ENCODE assay signal across 1 cellular context in genomic region chr15:100338971-100339444, GRCh38.
A peak's percentile ranks its signal among the peaks of the same experiment; 100 is the strongest.
TF ChIP-seq lines count a peak whose summit lies in the region.

No MANE protein-coding gene starts in this region.

TF ChIP-seq in HEK293, 187 proteins besides CTCF, POLR2A, EP300 and RAD21 (continued from another document):
- no peak for TF ChIP-seq PRDM10 (tag by site-specific recombination; IDR thresholded peaks at IDR 0.05)
- TF ChIP-seq ZNF707 (tag by site-specific recombination; IDR thresholded peaks at IDR 0.05): no peak
- TF ChIP-seq ZNF16 (tag by site-specific recombination; IDR thresholded peaks at IDR 0.05; ENCODE audit: low read depth): no peak
- no peak for TF ChIP-seq ZBTB8A (tag by site-specific recombination; IDR thresholded peaks at IDR 0.05)
- no peak for TF ChIP-seq ZNF664 (tag by site-specific recombination; IDR thresholded peaks at IDR 0.05)
- TF ChIP-seq HOXD13 (CRISPR knock-in tag; IDR thresholded peaks at IDR 0.05; ENCODE audit: borderline replicate concordance): no peak
- 0 out of 2 replicates have a peak, but pooled peaks have one; percentile 36 for TF ChIP-seq ZNF335 (tag by site-specific recombination; conservative IDR thresholded peaks at IDR 0.05)
- no peak for TF ChIP-seq YY1 (tag by site-specific recombination; IDR thresholded peaks at IDR 0.05)
- TF ChIP-seq ZFP69B (tag by site-specific recombination; IDR thresholded peaks at IDR 0.05): 0 out of 2 replicates have a peak, but pooled peaks have one; percentile 19
- TF ChIP-seq ZNF585B (tag by site-specific recombination; IDR thresholded peaks at IDR 0.05): no peak
- TF ChIP-seq ZBTB17 (tag by site-specific recombination; IDR thresholded peaks at IDR 0.05): peak; percentile 83
- TF ChIP-seq ZNF654 (tag by site-specific recombination; IDR thresholded peaks at IDR 0.05; ENCODE audit: low read depth): peak; percentile 71
- TF ChIP-seq ZNF692 (tag by site-specific recombination; IDR thresholded peaks at IDR 0.05): 0 out of 2 replicates have a peak, but pooled peaks have one; percentile 25
- no peak for TF ChIP-seq KLF8 (tag by site-specific recombination; IDR thresholded peaks at IDR 0.05)
- 0 out of 2 replicates have a peak, but pooled peaks have one; percentile 37 for TF ChIP-seq ZSCAN30 (tag by site-specific recombination; IDR thresholded peaks at IDR 0.05)
- 0 out of 2 replicates have a peak, but pooled peaks have one; percentile 23 for TF ChIP-seq ZNF561 (tag by site-specific recombination; IDR thresholded peaks at IDR 0.05; ENCODE audit: borderline replicate concordance)
- TF ChIP-seq ZNF140 (tag by site-specific recombination; IDR thresholded peaks at IDR 0.05): no peak
